ENCODE assay signal across 33 cellular contexts in genomic region chr14:37816743-37817295, GRCh38.
"Had no signal": no experiment of that assay in that cellular context is flagged by ENCODE, and none has a peak within 500 bp of the region (broad histone marks: within the 10 kb centered on the region; RNA-seq: fewer than 3 reads in every experiment).

No MANE protein-coding gene starts in this region.

- H3K27ac ChIP-seq: brain microvascular endothelial cell, Peyer's patch, VCaP had no signal

- H3K4me1 Mint-ChIP-seq: activated naive CD8-positive, alpha-beta T cell treated with anti-CD3 and anti-CD28 coated beads, Interleukin-2, amount 50 U/mL, for 24 hours; IgD-negative memory B cell; T-cell; T-helper 17 cell had no signal

- H3K9me3 Mint-ChIP-seq: activated CD4-positive, alpha-beta memory T cell treated with anti-CD3 and anti-CD28 coated beads, Interleukin-2, amount 10 ng/mL, durations not matched to agents 7 days and 5 days; activated naive CD4-positive, alpha-beta T cell treated with anti-CD3 and anti-CD28 coated beads, Interleukin-2, amount 10 ng/mL, durations not matched to agents 7 days and 5 days; activated naive CD8-positive, alpha-beta T cell treated with anti-CD3 and anti-CD28 coated beads, Interleukin-2, amount 50 U/mL, for 24 hours; T-cell had no signal

- H3K4me1 ChIP-seq: Peyer's patch had no signal

- H3K9me3 ChIP-seq: MG63, Peyer's patch had no signal

- H3K27me3 ChIP-seq: brain microvascular endothelial cell, MG63, Peyer's patch had no signal

- DNase-seq: activated CD4-positive, alpha-beta memory T cell treated with anti-CD3 and anti-CD28 coated beads, Interleukin-2, amount 10 ng/mL, durations not matched to agents 7 days and 5 days; activated CD4-positive, alpha-beta T cell treated with anti-CD3 and anti-CD28 coated beads for 1 hour; activated CD4-positive, alpha-beta T cell treated with anti-CD3 and anti-CD28 coated beads for 48 hours; activated CD4-positive, CD25-positive, alpha-beta regulatory T cell; activated CD8-positive, alpha-beta memory T cell treated with anti-CD3 and anti-CD28 coated beads for 24 hours; activated CD8-positive, alpha-beta memory T cell treated with anti-CD3 and anti-CD28 coated beads, Interleukin-2, amount 10 ng/mL, durations not matched to agents 7 days and 5 days; activated CD8-positive, alpha-beta memory T cell treated with anti-CD3 and anti-CD28 coated beads, Interleukin-2, amount 50 U/mL, for 48 hours; activated effector memory CD4-positive, alpha-beta T cell treated with Interleukin-2 at 50 U/mL for 16 hours; activated naive CD4-positive, alpha-beta T cell treated with anti-CD3 and anti-CD28 coated beads, Interleukin-2, amount 10 ng/mL, durations not matched to agents 7 days and 5 days; activated naive CD8-positive, alpha-beta T cell treated with anti-CD3 and anti-CD28 coated beads, Interleukin-2, amount 50 U/mL, for 24 hours; activated T-cell treated with anti-CD3 and anti-CD28 coated beads, Interleukin-2, amount 50 U/mL, for 48 hours; aorta; brain microvascular endothelial cell; central memory CD4-positive, alpha-beta T cell; Karpas-422; KBM-7; MG63; NCI-H1092; NCI-H1436 treated with DMSO at 0.1 percent for 48 hours; NCI-H1694 treated with DMSO at 0.1 percent for 48 hours; NCI-H2029; NCI-H345; NCI-H524 treated with DMSO at 0.1 percent for 48 hours; NCI-H748 treated with DMSO at 0.1 percent for 48 hours; Peyer's patch; RPMI8226; SHP77 treated with DMSO at 0.1 percent for 48 hours; T-cell; T-helper 17 cell had no signal

- H3K27me3 Mint-ChIP-seq: activated CD4-positive, alpha-beta memory T cell treated with anti-CD3 and anti-CD28 coated beads, Interleukin-2, amount 10 ng/mL, durations not matched to agents 7 days and 5 days; activated CD8-positive, alpha-beta memory T cell treated with anti-CD3 and anti-CD28 coated beads, Interleukin-2, amount 10 ng/mL, durations not matched to agents 7 days and 5 days; activated naive CD4-positive, alpha-beta T cell treated with anti-CD3 and anti-CD28 coated beads, Interleukin-2, amount 10 ng/mL, durations not matched to agents 7 days and 5 days; activated naive CD8-positive, alpha-beta T cell treated with anti-CD3 and anti-CD28 coated beads, Interleukin-2, amount 50 U/mL, for 24 hours; IgD-negative memory B cell; T-helper 17 cell had no signal

- ATAC-seq: activated CD8-positive, alpha-beta memory T cell treated with anti-CD3 and anti-CD28 coated beads, Interleukin-2, amount 10 ng/mL, durations not matched to agents 7 days and 5 days; activated naive CD8-positive, alpha-beta T cell treated with anti-CD3 and anti-CD28 coated beads, Interleukin-2, amount 50 U/mL, for 24 hours; SK-N-SH treated with all-trans-retinoic acid at 6 μM for 48 hours; T-cell; T-helper 17 cell had no signal

- H3K27ac Mint-ChIP-seq: activated CD4-positive, alpha-beta memory T cell treated with anti-CD3 and anti-CD28 coated beads, Interleukin-2, amount 10 ng/mL, durations not matched to agents 7 days and 5 days; activated CD8-positive, alpha-beta memory T cell treated with anti-CD3 and anti-CD28 coated beads, Interleukin-2, amount 10 ng/mL, durations not matched to agents 7 days and 5 days; activated naive CD4-positive, alpha-beta T cell treated with anti-CD3 and anti-CD28 coated beads, Interleukin-2, amount 10 ng/mL, durations not matched to agents 7 days and 5 days; activated naive CD8-positive, alpha-beta T cell; activated naive CD8-positive, alpha-beta T cell treated with anti-CD3 and anti-CD28 coated beads, Interleukin-2, amount 50 U/mL, for 24 hours; IgD-negative memory B cell; T-cell; T-helper 17 cell had no signal

- H3K4me3 Mint-ChIP-seq: activated CD4-positive, alpha-beta memory T cell treated with anti-CD3 and anti-CD28 coated beads, Interleukin-2, amount 10 ng/mL, durations not matched to agents 7 days and 5 days; activated CD8-positive, alpha-beta memory T cell treated with anti-CD3 and anti-CD28 coated beads, Interleukin-2, amount 10 ng/mL, durations not matched to agents 7 days and 5 days; activated naive CD4-positive, alpha-beta T cell treated with anti-CD3 and anti-CD28 coated beads, Interleukin-2, amount 10 ng/mL, durations not matched to agents 7 days and 5 days; activated naive CD8-positive, alpha-beta T cell; activated naive CD8-positive, alpha-beta T cell treated with anti-CD3 and anti-CD28 coated beads, Interleukin-2, amount 50 U/mL, for 24 hours; IgD-negative memory B cell; T-cell; T-helper 17 cell had no signal

- H3K36me3 ChIP-seq: brain microvascular endothelial cell, MG63, Peyer's patch had no signal

- H3K4me3 ChIP-seq: MG63, Peyer's patch had no signal

- H3K36me3 Mint-ChIP-seq: activated CD8-positive, alpha-beta memory T cell treated with anti-CD3 and anti-CD28 coated beads, Interleukin-2, amount 10 ng/mL, durations not matched to agents 7 days and 5 days; activated naive CD4-positive, alpha-beta T cell treated with anti-CD3 and anti-CD28 coated beads, Interleukin-2, amount 10 ng/mL, durations not matched to agents 7 days and 5 days; activated naive CD8-positive, alpha-beta T cell; IgD-negative memory B cell; T-cell had no signal
